Comparison of ENCODE assay signal across 1 cellular context in the genomic region with DNA sequence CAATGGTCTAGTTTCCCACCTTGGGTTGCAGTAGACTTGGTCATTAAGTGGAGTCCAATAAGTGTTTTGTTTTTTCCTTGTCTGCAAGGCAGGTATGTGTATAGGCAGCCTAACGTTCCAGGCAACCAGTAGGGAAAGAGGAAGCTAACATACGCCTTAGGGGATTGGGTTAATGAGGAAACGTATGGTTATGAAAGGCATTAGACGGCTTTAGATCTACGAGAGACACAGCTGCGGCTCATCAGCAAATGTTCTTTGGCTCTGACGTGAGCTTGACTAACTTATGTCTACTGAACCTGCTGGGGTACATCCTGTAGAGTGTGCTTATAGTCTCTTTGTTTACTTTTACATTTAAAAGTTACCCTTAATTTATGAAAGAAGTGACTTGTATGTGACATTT.
TF ChIP-seq lines count a peak whose summit lies in the region.

No MANE protein-coding gene starts in this region.

TF ChIP-seq in HepG2, 621 proteins besides CTCF, POLR2A, EP300 and RAD21 (continued from another document):
- TF ChIP-seq, protein P1, sequence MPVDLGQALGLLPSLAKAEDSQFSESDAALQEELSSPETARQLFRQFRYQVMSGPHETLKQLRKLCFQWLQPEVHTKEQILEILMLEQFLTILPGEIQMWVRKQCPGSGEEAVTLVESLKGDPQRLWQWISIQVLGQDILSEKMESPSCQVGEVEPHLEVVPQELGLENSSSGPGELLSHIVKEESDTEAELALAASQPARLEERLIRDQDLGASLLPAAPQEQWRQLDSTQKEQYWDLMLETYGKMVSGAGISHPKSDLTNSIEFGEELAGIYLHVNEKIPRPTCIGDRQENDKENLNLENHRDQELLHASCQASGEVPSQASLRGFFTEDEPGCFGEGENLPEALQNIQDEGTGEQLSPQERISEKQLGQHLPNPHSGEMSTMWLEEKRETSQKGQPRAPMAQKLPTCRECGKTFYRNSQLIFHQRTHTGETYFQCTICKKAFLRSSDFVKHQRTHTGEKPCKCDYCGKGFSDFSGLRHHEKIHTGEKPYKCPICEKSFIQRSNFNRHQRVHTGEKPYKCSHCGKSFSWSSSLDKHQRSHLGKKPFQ (CRISPR knock-in tag; IDR thresholded peaks at IDR 0.05; ENCODE audit: insufficient replicate concordance): no peak
- TF ChIP-seq SYNCRIP (IDR thresholded peaks at IDR 0.05; ENCODE audit: insufficient read depth, low read depth, low read length): no peak
- no peak for TF ChIP-seq ZFYVE20 (CRISPR knock-in tag; IDR thresholded peaks at IDR 0.05; ENCODE audit: borderline replicate concordance, low read depth)
- TF ChIP-seq SUZ12 (IDR thresholded peaks at IDR 0.05; ENCODE audit: low read depth, low read length): no peak
